In genomic region chr9:6811436-6811835, GRCh38 we compare ENCODE assay signal across 16 cellular contexts.
"Had no signal": no experiment of that assay in that cellular context is flagged by ENCODE, and none has a peak within 500 bp of the region (broad histone marks: within the 10 kb centered on the region; RNA-seq: fewer than 3 reads in every experiment).

No MANE protein-coding gene starts in this region.

- H3K36me3 ChIP-seq: cardiac muscle cell, neural progenitor cell, thoracic aorta had no signal

- H3K4me1 Mint-ChIP-seq: neural progenitor cell had no signal

- H3K4me3 ChIP-seq: cardiac muscle cell, neural progenitor cell, psoas muscle, spleen, stomach, thoracic aorta, upper lobe of right lung had no signal

- H2AFZ ChIP-seq: neural progenitor cell had no signal

- DNase-seq: activated CD4-positive, alpha-beta memory T cell treated with anti-CD3 and anti-CD28 coated beads for 36 hours; activated effector memory CD4-positive, alpha-beta T cell treated with Interleukin-2 at 50 U/mL for 16 hours; activated naive CD4-positive, alpha-beta T cell treated with anti-CD3 and anti-CD28 coated beads, Interleukin-2, amount 50 U/mL, for 16 hours; activated T-cell treated with anti-CD3 and anti-CD28 coated beads, Interleukin-2, amount 50 U/mL, for 4 hours; foreskin melanocyte; immature natural killer cell; mammary epithelial cell; naive B cell; psoas muscle; spleen; stomach; upper lobe of right lung had no signal

- H3K9ac ChIP-seq: neural progenitor cell had no signal

- H3K27me3 Mint-ChIP-seq: activated CD4-positive, alpha-beta memory T cell treated with anti-CD3 and anti-CD28 coated beads for 36 hours; naive B cell had no signal

- H3K27me3 ChIP-seq: cardiac muscle cell, neural progenitor cell, spleen, stomach, upper lobe of right lung had no signal

- H3K36me3 Mint-ChIP-seq: naive B cell had no signal

- H3K9me3 Mint-ChIP-seq: activated CD4-positive, alpha-beta memory T cell treated with anti-CD3 and anti-CD28 coated beads for 36 hours; activated T-cell treated with anti-CD3 and anti-CD28 coated beads, Interleukin-2, amount 50 U/mL, for 4 hours; immature natural killer cell; naive B cell had no signal

- H3K27ac ChIP-seq: cardiac muscle cell, neural progenitor cell, psoas muscle, spleen, stomach, thoracic aorta, upper lobe of right lung had no signal

- H3K4me2 ChIP-seq: neural progenitor cell had no signal

- H3K4me1 ChIP-seq: neural progenitor cell, psoas muscle, upper lobe of right lung had no signal

- H3K4me3 Mint-ChIP-seq: activated CD4-positive, alpha-beta memory T cell treated with anti-CD3 and anti-CD28 coated beads for 36 hours; activated T-cell treated with anti-CD3 and anti-CD28 coated beads, Interleukin-2, amount 50 U/mL, for 4 hours; immature natural killer cell; naive B cell; neural progenitor cell had no signal

- H3K9me3 ChIP-seq: psoas muscle, spleen, stomach, thoracic aorta, upper lobe of right lung had no signal

- H3K27ac Mint-ChIP-seq: activated CD4-positive, alpha-beta memory T cell treated with anti-CD3 and anti-CD28 coated beads for 36 hours; immature natural killer cell; neural progenitor cell had no signal

- ATAC-seq: activated T-cell treated with anti-CD3 and anti-CD28 coated beads, Interleukin-2, amount 50 U/mL, for 4 hours; psoas muscle; sciatic nerve; upper lobe of right lung had no signal
